ENCODE assay signal across 8 cellular contexts in genomic region chr5:10761842-10762165, GRCh38. TPM values are rescaled to one million over a fixed set of nuclear protein-coding genes. Genes with fewer than 3 reads are reported as not detected.
A peak's percentile ranks its signal among the peaks of the same experiment; 100 is the strongest.
DNase-seq lines count a peak whose midpoint lies in the region; ATAC-seq lines count a peak whose summit lies in the region.

No MANE protein-coding gene starts in this region.

- H3K4me1 ChIP-seq in iPS-18a (ENCODE audit: control insufficient read depth, low read depth, low read length) = peaks cover 14% of the 10 kb centered on the region

- peaks cover 7% of the 10 kb centered on the region for H3K36me3 Mint-ChIP-seq in activated T-helper 17 cell treated with anti-CD3 and anti-CD28 coated beads, Interleukin-2, amount 50 U/mL, for 72 hours (ENCODE audit: low read depth)

- no peaks in the 10 kb centered on the region for H3K9me3 Mint-ChIP-seq in activated T-helper 17 cell treated with anti-CD3 and anti-CD28 coated beads, Interleukin-2, amount 50 U/mL, for 72 hours

- peak; percentile 7 for ATAC-seq in HG02981 (IDR thresholded peaks at IDR 0.05; ENCODE audit: unreplicated experiment)
- no peak for ATAC-seq in activated T-helper 17 cell treated with anti-CD3 and anti-CD28 coated beads, Interleukin-2, amount 50 U/mL, for 72 hours (replicated peaks)
- no peak for ATAC-seq in GM21447 (IDR thresholded peaks at IDR 0.05; ENCODE audit: unreplicated experiment)

- H3K27ac ChIP-seq in iPS-18a (ENCODE audit: low read length) (peak overlapping the region; percentile 56), substantia nigra (ENCODE audit: low read depth, low read length, poor library complexity, severe bottlenecking) (peak overlapping the region; percentile 74)

- peaks cover 32% of the 10 kb centered on the region for H3K27me3 ChIP-seq in iPS-18a (ENCODE audit: control insufficient read depth, insufficient read depth, low read length)

- H3K27me3 Mint-ChIP-seq in activated T-helper 17 cell treated with anti-CD3 and anti-CD28 coated beads, Interleukin-2, amount 50 U/mL, for 72 hours = no peaks in the 10 kb centered on the region

- no peaks in the 10 kb centered on the region for H3K9me3 ChIP-seq in iPS-18a (ENCODE audit: control insufficient read depth, low read depth, low read length)

- peak overlapping the region; percentile 63; the same call in 1 of the 2 replicates for H3K4me3 ChIP-seq in GM08714 (ENCODE audit: low read length)
- H3K4me3 ChIP-seq in iPS-18a (ENCODE audit: low read length) = peak overlapping the region; percentile 78

- peak overlapping the region; percentile 79 for H3K9ac ChIP-seq in iPS-18a (ENCODE audit: low read length)

- H3K4me3 Mint-ChIP-seq in activated T-helper 17 cell treated with anti-CD3 and anti-CD28 coated beads, Interleukin-2, amount 50 U/mL, for 72 hours = peak overlapping the region; percentile 64

- H3K27ac Mint-ChIP-seq in activated T-helper 17 cell treated with anti-CD3 and anti-CD28 coated beads, Interleukin-2, amount 50 U/mL, for 72 hours = peak overlapping the region; percentile 35

- H3K4me1 Mint-ChIP-seq in activated T-helper 17 cell treated with anti-CD3 and anti-CD28 coated beads, Interleukin-2, amount 50 U/mL, for 72 hours = peaks cover 21% of the 10 kb centered on the region

- H3K36me3 ChIP-seq in iPS-18a (ENCODE audit: control insufficient read depth, low read depth, low read length) = no peaks in the 10 kb centered on the region

- DNase-seq in substantia nigra (lab: John Stamatoyannopoulos, UW) (peak in 1 of 49 donors; percentile 25), NCI-H146 treated with DMSO at 0.1 percent for 48 hours (lab: John Stamatoyannopoulos, UW; ENCODE audit: unreplicated experiment) (no peak)
- no peak for DNase-seq in central memory CD4-positive, alpha-beta T cell

RNA-seq across cellular contexts. Expression of gene DAP, which starts 0.8 kb away (rescaled TPM):
- total RNA-seq in activated T-helper 17 cell treated with anti-CD3 and anti-CD28 coated beads, Interleukin-2, amount 50 U/mL, for 72 hours = 10 to 100 TPM; 29.5 to 39.5 TPM
